In the genomic region with DNA sequence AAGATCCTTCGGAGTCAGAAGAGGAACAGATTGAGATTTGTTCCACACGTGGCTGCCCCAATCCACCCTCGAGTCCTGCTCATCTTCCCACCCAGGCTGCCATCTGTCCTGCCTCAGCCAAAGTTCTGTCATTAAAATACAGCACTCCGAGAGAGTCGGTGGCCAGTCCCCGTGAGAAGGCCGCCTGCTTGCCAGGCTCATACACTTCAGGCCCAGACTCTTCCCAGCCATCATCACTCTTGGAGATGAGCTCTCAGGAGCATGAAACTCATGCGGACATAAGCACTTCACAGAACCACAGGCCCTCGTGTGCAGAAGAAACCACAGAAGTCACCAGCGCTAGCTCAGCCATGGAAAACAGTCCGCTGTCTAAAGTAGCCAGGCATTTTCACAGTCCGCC, we compare ENCODE assay signal across 17 cellular contexts.
"Had no signal": no experiment of that assay in that cellular context is flagged by ENCODE, and none has a peak within 500 bp of the region (broad histone marks: within the 10 kb centered on the region; RNA-seq: fewer than 3 reads in every experiment).

No MANE protein-coding gene starts in this region.

- H3K36me3 Mint-ChIP-seq: naive B cell had no signal

- H3K9me3 Mint-ChIP-seq: naive B cell, nephron had no signal

- H3K4me1 ChIP-seq: foreskin keratinocyte, transverse colon had no signal

- H3K36me3 ChIP-seq: neutrophil, thoracic aorta had no signal

- H3K4me3 ChIP-seq: lung, stomach, thoracic aorta, transverse colon had no signal

- ATAC-seq: foreskin keratinocyte, left colon, left ventricle myocardium superior had no signal

- H3K4me3 Mint-ChIP-seq: naive B cell, nephron had no signal

- H3K4me1 Mint-ChIP-seq: nephron had no signal

- H3K27ac Mint-ChIP-seq: nephron had no signal

- H3K27ac ChIP-seq: foreskin keratinocyte, neutrophil, stomach, thoracic aorta, transverse colon had no signal

- H3K27me3 Mint-ChIP-seq: naive B cell had no signal

- H3K27me3 ChIP-seq: foreskin keratinocyte, neutrophil, stomach, transverse colon had no signal

- H3K9me3 ChIP-seq: neutrophil, stomach, thoracic aorta, transverse colon had no signal

- DNase-seq: effector memory CD4-positive, alpha-beta T cell; foreskin keratinocyte; hippocampal formation; left colon; left ventricle myocardium superior; mesenchymal stem cell; naive B cell; small intestine; stimulated activated CD4-positive, alpha-beta T cell treated with anti-CD3 and anti-CD28 coated beads, Interleukin-12 subunit alpha, Interleukin-12 subunit beta, amount 100 ng/mL, for 4 hours; stimulated activated naive CD4-positive, alpha-beta T cell; stomach; substantia nigra; transverse colon had no signal
